Comparison of ENCODE assay signal across 8 cellular contexts in the genomic region with DNA sequence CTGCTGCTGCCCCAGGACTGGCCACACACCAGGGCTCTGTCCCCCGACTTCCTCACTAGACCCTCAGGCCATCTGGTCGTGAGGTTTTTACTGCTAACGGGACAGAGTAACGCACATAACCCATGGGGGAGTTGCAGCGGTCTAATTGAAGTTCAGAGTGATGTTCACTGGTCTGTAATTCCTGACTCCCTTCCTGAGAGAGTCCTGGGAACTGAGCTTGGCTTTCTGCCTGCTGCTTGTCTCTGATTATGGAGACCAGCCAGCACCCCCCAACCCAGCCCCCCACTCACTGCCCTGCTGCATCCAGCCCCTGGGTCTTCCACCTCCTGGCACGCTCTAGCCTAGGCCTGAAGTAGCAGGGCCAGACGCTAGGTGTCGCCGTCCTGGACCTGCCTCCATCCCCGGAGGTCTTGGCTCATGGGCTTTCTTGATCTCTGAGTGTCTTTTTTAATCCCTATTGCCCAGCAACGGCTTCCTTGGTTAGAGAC.
DNase-seq lines count a peak whose midpoint lies in the region; ATAC-seq, FAIRE-seq and TF ChIP-seq lines count a peak whose summit lies in the region.
"Had no signal": no experiment of that assay in that cellular context is flagged by ENCODE, and none has a peak within 500 bp of the region (broad histone marks: within the 10 kb centered on the region; RNA-seq: fewer than 3 reads in every experiment).

No MANE protein-coding gene starts in this region.

- H3K27ac Mint-ChIP-seq in activated naive CD8-positive, alpha-beta T cell treated with anti-CD3 and anti-CD28 coated beads, Interleukin-2, amount 50 U/mL, for 24 hours = no peak overlapping the region
- peak overlapping the region; percentile 30 for H3K27ac Mint-ChIP-seq in type B pancreatic cell
- H3K27ac Mint-ChIP-seq: T-helper 1 cell treated with Interleukin-12 subunit alpha and Interleukin-12 subunit beta and Interleukin-4 antibody, amounts not matched to agents 30 μg/mL and 1 μg/mL, for 36 hours had no signal

- intact Hi-C loops in kidney (cut with DNase I) = no loop called here

- H3K36me3 ChIP-seq in kidney (ENCODE audit: control insufficient read depth in 1 of 2, insufficient read depth in 2 of 2, low read length in 2 of 2) = no peaks in the 10 kb centered on the region

- no peak overlapping the region for H3K4me3 Mint-ChIP-seq in activated naive CD8-positive, alpha-beta T cell treated with anti-CD3 and anti-CD28 coated beads, Interleukin-2, amount 50 U/mL, for 24 hours
- H3K4me3 Mint-ChIP-seq in type B pancreatic cell = no peak overlapping the region
- H3K4me3 Mint-ChIP-seq: T-helper 1 cell treated with Interleukin-12 subunit alpha and Interleukin-12 subunit beta and Interleukin-4 antibody, amounts not matched to agents 30 μg/mL and 1 μg/mL, for 36 hours had no signal

- H3K9me3 ChIP-seq in kidney (ENCODE audit: control insufficient read depth in 1 of 2, low read length in 2 of 2) = no peaks in the 10 kb centered on the region

- H3K4me1 ChIP-seq in kidney (ENCODE audit: control insufficient read depth in 1 of 2, insufficient read depth in 1 of 2, low read depth in 1 of 2, low read length in 2 of 2) = peaks cover 14 to 21% of the 10 kb centered on the region in 2 donors

- no peaks in the 10 kb centered on the region for H3K9me3 Mint-ChIP-seq in activated naive CD8-positive, alpha-beta T cell treated with anti-CD3 and anti-CD28 coated beads, Interleukin-2, amount 50 U/mL, for 24 hours
- no peaks in the 10 kb centered on the region for H3K9me3 Mint-ChIP-seq in type B pancreatic cell
- H3K9me3 Mint-ChIP-seq: T-helper 1 cell treated with Interleukin-12 subunit alpha and Interleukin-12 subunit beta and Interleukin-4 antibody, amounts not matched to agents 30 μg/mL and 1 μg/mL, for 36 hours had no signal

- peak; percentile 30 for TF ChIP-seq CTCF in kidney (IDR thresholded peaks at IDR 0.05; ENCODE audit: borderline replicate concordance, extremely low read depth, insufficient read depth)
- TF ChIP-seq CTCF in type B pancreatic cell (conservative IDR thresholded peaks at IDR 0.05) = peak; percentile 73
- no peak for TF ChIP-seq CTCF in RWPE1 (conservative IDR thresholded peaks at IDR 0.05; ENCODE audit: low read depth)

- no peaks in the 10 kb centered on the region for H3K27me3 Mint-ChIP-seq in activated naive CD8-positive, alpha-beta T cell treated with anti-CD3 and anti-CD28 coated beads, Interleukin-2, amount 50 U/mL, for 24 hours
- H3K27me3 Mint-ChIP-seq in type B pancreatic cell = no peaks in the 10 kb centered on the region

- H3K36me3 Mint-ChIP-seq in activated naive CD8-positive, alpha-beta T cell treated with anti-CD3 and anti-CD28 coated beads, Interleukin-2, amount 50 U/mL, for 24 hours (ENCODE audit: low read depth) = no peaks in the 10 kb centered on the region
- no peaks in the 10 kb centered on the region for H3K36me3 Mint-ChIP-seq in type B pancreatic cell

- CTCF ChIA-PET in RWPE1 (lab: Yijun Ruan, JAX) = interaction anchor here (0.6 kb wide), 1 partner anchor 210 kb away, joined by 5 read pairs; no protein-coding TSS in a partner anchor

- H3K4me3 ChIP-seq in kidney (ENCODE audit: low read length in 2 of 2) = no peak overlapping the region

- TF ChIP-seq POLR2A in GM19099 (IDR thresholded peaks at IDR 0.05; ENCODE audit: extremely low read depth, insufficient read length, low read depth) = peak; percentile 35

- peaks cover 59% of the 10 kb centered on the region for H3K4me1 Mint-ChIP-seq in activated naive CD8-positive, alpha-beta T cell treated with anti-CD3 and anti-CD28 coated beads, Interleukin-2, amount 50 U/mL, for 24 hours
- H3K4me1 Mint-ChIP-seq in type B pancreatic cell (ENCODE audit: unreplicated experiment) = peaks cover 81% of the 10 kb centered on the region

- no peak overlapping the region for H3K9ac ChIP-seq in kidney (ENCODE audit: low read length in 2 of 2)

- no peak for FAIRE-seq in kidney (lab: Jason Lieb, UNC)

- peak; percentile 31 for ATAC-seq in activated naive CD8-positive, alpha-beta T cell treated with anti-CD3 and anti-CD28 coated beads, Interleukin-2, amount 50 U/mL, for 24 hours

- POLR2A ChIA-PET in RWPE1 (lab: Yijun Ruan, JAX; ENCODE audit: low non-redundant PET) = no interaction called here

- H3K27ac ChIP-seq in kidney (ENCODE audit: low read depth in 2 of 2, low read length in 2 of 2) = peak overlapping the region in 1 of 2 donors; percentile 16
- H3K27ac ChIP-seq in RWPE1 = no peak overlapping the region

- DNase-seq in HuH-7 (ENCODE audit: low spot score) (peak; percentile 48), kidney (no peak), type B pancreatic cell (ENCODE audit: extremely low spot score, unreplicated experiment) (no peak), RWPE1 (ENCODE audit: low spot score) (no peak), T-helper 2 cell (no peak)
- peak; percentile 47 for DNase-seq in activated naive CD8-positive, alpha-beta T cell treated with anti-CD3 and anti-CD28 coated beads, Interleukin-2, amount 50 U/mL, for 24 hours

Comparison
In these comparisons a context has a peak if more than half of its experiments do, and no peak if none do; other contexts are left out.
1. DNase-seq: peak in HuH-7 (single experiment) and activated naive CD8-positive, alpha-beta T cell treated with anti-CD3 and anti-CD28 coated beads, Interleukin-2, amount 50 U/mL, for 24 hours (single experiment); none in kidney (single experiment), type B pancreatic cell (single experiment), RWPE1 (single experiment) and T-helper 2 cell (0 of 5).